8 cellular contexts compared by ENCODE assay signal in genomic region chr3:53046171-53047170, GRCh38. TPM values are rescaled to one million over a fixed set of nuclear protein-coding genes. Genes with fewer than 3 reads are reported as not detected.
DNase-seq lines count a peak whose midpoint lies in the region; ATAC-seq lines count a peak whose summit lies in the region.

No MANE protein-coding gene starts in this region.

- no peaks in the 10 kb centered on the region for H3K27me3 ChIP-seq in MG63

- CTCF ChIA-PET in activated CD4-positive, alpha-beta T cell treated with anti-CD3 and anti-CD28 coated beads, Interleukin-2, amount 10 ng/mL, durations not matched to agents 7 days and 5 days (lab: Charles Lee): interaction anchor here (0.6 to 1.5 kb wide), 6 partner anchors 10 to 187 kb away, joined by 3 to 4 read pairs (median 3); no protein-coding TSS in a partner anchor

- ATAC-seq in GM21825 (IDR thresholded peaks at IDR 0.05; ENCODE audit: unreplicated experiment): peak; percentile 39

- peak overlapping the region; percentile 77 for H3K4me3 Mint-ChIP-seq in activated CD4-positive, alpha-beta T cell treated with anti-CD3 and anti-CD28 coated beads, Interleukin-2, amount 10 ng/mL, durations not matched to agents 7 days and 5 days

- no peaks in the 10 kb centered on the region for H3K36me3 ChIP-seq in MG63

- H3K4me3 ChIP-seq in MG63: peak overlapping the region; percentile 46

- H3K27me3 Mint-ChIP-seq in activated CD4-positive, alpha-beta T cell treated with anti-CD3 and anti-CD28 coated beads, Interleukin-2, amount 10 ng/mL, durations not matched to agents 7 days and 5 days: peaks cover 9% of the 10 kb centered on the region

- H3K4me1 Mint-ChIP-seq in activated CD4-positive, alpha-beta T cell treated with anti-CD3 and anti-CD28 coated beads, Interleukin-2, amount 10 ng/mL, durations not matched to agents 7 days and 5 days: peaks cover 39% of the 10 kb centered on the region

- POLR2A ChIA-PET in activated CD4-positive, alpha-beta T cell treated with anti-CD3 and anti-CD28 coated beads, Interleukin-2, amount 10 ng/mL, durations not matched to agents 7 days and 5 days (lab: Charles Lee): interaction anchor here (0.6 to 0.7 kb wide), 2 partner anchors 62 to 174 kb away, joined by 4 to 5 read pairs; no protein-coding TSS in a partner anchor

- no peaks in the 10 kb centered on the region for H3K9me3 ChIP-seq in MG63

- H3K36me3 Mint-ChIP-seq in activated CD4-positive, alpha-beta T cell treated with anti-CD3 and anti-CD28 coated beads, Interleukin-2, amount 10 ng/mL, durations not matched to agents 7 days and 5 days (ENCODE audit: low read depth): peaks cover 5% of the 10 kb centered on the region

- no peaks in the 10 kb centered on the region for H3K9me3 Mint-ChIP-seq in activated CD4-positive, alpha-beta T cell treated with anti-CD3 and anti-CD28 coated beads, Interleukin-2, amount 10 ng/mL, durations not matched to agents 7 days and 5 days

- peak overlapping the region; percentile 89 for H3K27ac Mint-ChIP-seq in activated CD4-positive, alpha-beta T cell treated with anti-CD3 and anti-CD28 coated beads, Interleukin-2, amount 10 ng/mL, durations not matched to agents 7 days and 5 days

- DNase-seq in ELF-1 (ENCODE audit: low read depth, low spot score) (peak; percentile 77), MG63 (peak; percentile 40), ecto neural progenitor cell (ENCODE audit: low spot score) (peak; percentile 80), lung microvascular endothelial cell (ENCODE audit: low read depth in 2 of 2) (peak; percentile 17 to 37), GM03348 (ENCODE audit: low spot score) (no peak)
- peak; percentile 59 for DNase-seq in activated CD4-positive, alpha-beta T cell treated with anti-CD3 and anti-CD28 coated beads, Interleukin-2, amount 10 ng/mL, durations not matched to agents 7 days and 5 days
- DNase-seq in stimulated activated CD8-positive, alpha-beta memory T cell treated with anti-CD3 and anti-CD28 coated beads, Interleukin-12 subunit alpha, Interleukin-12 subunit beta, amount 100 ng/mL, for 24 hours (ENCODE audit: extremely low read depth): peak; percentile 32

RNA-seq across cellular contexts. Expression of gene SFMBT1, which starts 0.6 kb away (rescaled TPM):
- total RNA-seq in MG63 (2014; rRNA removed; shearing (Covaris generic); ENCODE audit: low replicate concordance): 3.4 and 3.5 TPM in 2 replicates
- total RNA-seq in activated CD4-positive, alpha-beta T cell treated with anti-CD3 and anti-CD28 coated beads, Interleukin-2, amount 10 ng/mL, durations not matched to agents 7 days and 5 days: 10 to 100 TPM; 32.2 to 32.8 TPM
- total RNA-seq in lung microvascular endothelial cell: 1.6 and 1.7 TPM in 2 replicates
